ENCODE assay signal across 8 cellular contexts in the genomic region with DNA sequence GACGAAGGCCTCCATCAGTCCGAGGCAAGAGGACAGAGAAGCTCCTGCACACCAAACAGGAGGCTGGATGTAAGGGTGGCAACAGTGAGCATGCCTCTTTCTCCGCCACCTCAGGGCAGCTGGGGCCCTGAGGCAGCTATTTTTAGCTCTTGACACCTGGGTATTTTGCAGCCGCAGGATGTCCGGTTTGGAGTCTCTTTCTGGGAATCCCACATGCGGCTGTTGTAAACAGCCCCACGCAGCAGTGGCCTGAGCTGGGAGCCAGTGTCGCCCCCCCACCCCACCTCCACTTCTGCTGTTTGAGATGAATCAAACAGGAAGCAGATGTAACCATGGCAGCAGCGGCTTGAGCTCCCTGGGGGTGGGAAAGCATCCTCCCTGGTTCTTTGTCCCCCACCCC. TPM values are rescaled to one million over a fixed set of nuclear protein-coding genes. Genes with fewer than 3 reads are reported as not detected.
DNase-seq lines count a peak whose midpoint lies in the region; ATAC-seq and TF ChIP-seq lines count a peak whose summit lies in the region.

No MANE protein-coding gene starts in this region.

- TF ChIP-seq CTCF in GM12865 (IDR thresholded peaks at IDR 0.05; ENCODE audit: insufficient read depth, low read depth, low read length, missing control alignments): no peak
- no peak for TF ChIP-seq CTCF in nephron (IDR thresholded peaks at IDR 0.05; ENCODE audit: unreplicated experiment in 3 of 3)
- no peak for TF ChIP-seq CTCF in suprapubic skin (IDR thresholded peaks at IDR 0.05)

- H3K4me3 ChIP-seq in GM12865 (ENCODE audit: low read depth, low read length): no peak overlapping the region
- peak overlapping the region; percentile 6 for H3K4me3 ChIP-seq in suprapubic skin

- H3K9me3 ChIP-seq in suprapubic skin: no peaks in the 10 kb centered on the region

- no peak for TF ChIP-seq EP300 in suprapubic skin (IDR thresholded peaks at IDR 0.05)

- peaks cover 99% of the 10 kb centered on the region for H3K4me1 ChIP-seq in suprapubic skin

- no peaks in the 10 kb centered on the region for H3K9me3 Mint-ChIP-seq in nephron

- 26% methylated on average over 4 of the region's 9 CpGs for WGBS in suprapubic skin

- no peaks in the 10 kb centered on the region for H3K27me3 Mint-ChIP-seq in nephron (ENCODE audit: low read depth)

- peak overlapping the region in 1 of 3 experiments; percentile 25 for H3K4me3 Mint-ChIP-seq in nephron

- no peaks in the 10 kb centered on the region for H3K27me3 ChIP-seq in suprapubic skin

- ATAC-seq in HG03066 (IDR thresholded peaks at IDR 0.05; ENCODE audit: low read depth, unreplicated experiment): peak; percentile 29

- peak overlapping the region in 2 of 3 experiments; percentile 29 to 67 for H3K27ac Mint-ChIP-seq in nephron

- no peaks in the 10 kb centered on the region for H3K36me3 Mint-ChIP-seq in nephron (ENCODE audit: low read depth)

- H3K27ac ChIP-seq in caudate nucleus (ENCODE audit: low read depth, low read length): peak overlapping the region; percentile 21
- peak overlapping the region; percentile 61 for H3K27ac ChIP-seq in suprapubic skin

- H3K4me1 Mint-ChIP-seq in nephron: peaks cover 78% of the 10 kb centered on the region

- DNase-seq in GM12865 (ENCODE audit: low read depth) (peak; percentile 68), UCSD-AML1 (lab: John Stamatoyannopoulos, UW; ENCODE audit: unreplicated experiment) (peak; percentile 82), caudate nucleus (lab: John Stamatoyannopoulos, UW) (peak in 11 of 61 donors; percentile 10 to 47 (median 32)), suprapubic skin (ENCODE audit: low spot score in 2 of 2) (peak in 1 of 2 donors; percentile 78), pons (ENCODE audit: low spot score) (no peak), cerebellum (ENCODE audit: low spot score) (no peak)

- TF ChIP-seq POLR2A in suprapubic skin (IDR thresholded peaks at IDR 0.05): no peak

- H3K36me3 ChIP-seq in suprapubic skin: peaks cover 10% of the 10 kb centered on the region

RNA-seq across cellular contexts. Expression of gene HDAC7, which starts 11.7 kb away (rescaled TPM):
- total RNA-seq in suprapubic skin (100 to 1,000 TPM in 1 of 4 donors, 10 to 100 TPM in 3; 47.9 to 152 (median 76.2) TPM), cerebellum (12.1 TPM)

RNA-seq across cellular contexts. Expression of gene SLC48A1, which starts 35.0 kb away (rescaled TPM):
- 10 to 100 TPM; 38.2 to 53.6 (median 44.7) TPM for total RNA-seq in suprapubic skin
- 7.8 TPM for total RNA-seq in cerebellum

RNA-seq across cellular contexts. Expression of gene RAPGEF3, which starts 49.4 kb away (rescaled TPM):
- total RNA-seq in suprapubic skin (10 to 100 TPM in 3 of 4 donors, 1 to 10 TPM in 1; 9.3 to 48.9 (median 20.0) TPM), cerebellum (11.9 TPM)

Comparison
In these comparisons a context has a peak if more than half of its experiments do, and no peak if none do; other contexts are left out.
1. DNase-seq: peak in GM12865 (single experiment) and UCSD-AML1 (single experiment); none in pons (single experiment) and cerebellum (single experiment).